ENCODE assay signal across 1 cellular context in genomic region chr13:79401259-79402071, GRCh38.
TF ChIP-seq lines count a peak whose summit lies in the region.

No MANE protein-coding gene starts in this region.

TF ChIP-seq in GM12878, 131 proteins besides CTCF, POLR2A, EP300 and RAD21 (continued from another document):
- TF ChIP-seq ZBTB11 (CRISPR knock-in tag; IDR thresholded peaks at IDR 0.05) (no peak), ATF3 (IDR thresholded peaks at IDR 0.05; ENCODE audit: borderline replicate concordance, extremely low read depth, low read depth, low read length) (no peak), KDM1A (IDR thresholded peaks at IDR 0.05; ENCODE audit: borderline replicate concordance) (no peak), BHLHE40 (IDR thresholded peaks at IDR 0.05; ENCODE audit: borderline replicate concordance in 1 of 2, low read depth in 2 of 2, low read length in 1 of 2) (0 out of 4 replicates have a peak, but pooled peaks of 1 of the 2 experiments have one; percentile 5), EZH2 (IDR thresholded peaks at IDR 0.05; ENCODE audit: borderline replicate concordance, control insufficient read depth, low read depth, low read length) (no peak)
